ENCODE assay signal across 22 cellular contexts in genomic region chr11:70109903-70110302, GRCh38. TPM values are rescaled to one million over a fixed set of nuclear protein-coding genes. Genes with fewer than 3 reads are reported as not detected.
DNase-seq lines count a peak whose midpoint lies in the region; ATAC-seq, FAIRE-seq and TF ChIP-seq lines count a peak whose summit lies in the region.
"Had no signal": no experiment of that assay in that cellular context is flagged by ENCODE, and none has a peak within 500 bp of the region (broad histone marks: within the 10 kb centered on the region; RNA-seq: fewer than 3 reads in every experiment).

No MANE protein-coding gene starts in this region.

- H2AK5ac ChIP-seq in H1 (ENCODE audit: low read depth, low read length) (no peak overlapping the region), trophoblast cell (ENCODE audit: low read length) (no peak overlapping the region)

- H3K36me3 ChIP-seq in left ventricle myocardium inferior = no peaks in the 10 kb centered on the region
- H3K36me3 ChIP-seq in H1 (ENCODE audit: control insufficient read depth in 2 of 4, insufficient read depth in 4 of 4, low read length in 3 of 4) = no peaks in the 10 kb centered on the region
- no peaks in the 10 kb centered on the region for H3K36me3 ChIP-seq in trophoblast cell (ENCODE audit: control insufficient read depth in 1 of 2, insufficient read depth in 2 of 2, low read length in 2 of 2)
- H3K36me3 ChIP-seq in vagina = no peaks in the 10 kb centered on the region
- H3K36me3 ChIP-seq in tibial nerve = no peaks in the 10 kb centered on the region

- intact Hi-C loops in left ventricle myocardium inferior (cut with micrococcal nuclease) = no loop called here
- intact Hi-C loops in left ventricle myocardium superior (cut with micrococcal nuclease) = no loop called here
- intact Hi-C loops in vagina (cut with DNase I) = loop anchor here (5.0 kb wide), 1 partner anchor 287 kb away; the partner anchor contains the start of gene CTTN

- H3K27ac ChIP-seq in left ventricle myocardium inferior (replicated peaks) = peak overlapping the region; percentile 75
- H3K27ac ChIP-seq in H1 (ENCODE audit: low read depth, low read length) = no peak overlapping the region
- H3K27ac ChIP-seq in trophoblast cell (ENCODE audit: low read depth, low read length) = no peak overlapping the region
- H3K27ac ChIP-seq in vagina = peak overlapping the region; percentile 13
- no peak overlapping the region for H3K27ac ChIP-seq in tibial nerve

- H3K79me2 ChIP-seq in H1 (ENCODE audit: control insufficient read depth in 1 of 2, insufficient read depth in 2 of 2, low read length in 2 of 2) = no peaks in the 10 kb centered on the region
- no peaks in the 10 kb centered on the region for H3K79me2 ChIP-seq in trophoblast cell (ENCODE audit: control insufficient read depth, insufficient read depth, low read length, poor library complexity)

- H3K79me1 ChIP-seq in H1 (ENCODE audit: low read depth, low read length) (no peaks in the 10 kb centered on the region), trophoblast cell (ENCODE audit: low read length) (no peaks in the 10 kb centered on the region)

- H3K9ac ChIP-seq in H1 (replicated peaks in 1 of 4; ENCODE audit: extremely low read depth in 1 of 4, low read depth in 3 of 4, low read length in 3 of 4) (no peak overlapping the region), trophoblast cell (ENCODE audit: low read length) (no peak overlapping the region)

- H4K8ac ChIP-seq in H1 (ENCODE audit: extremely low read depth, insufficient read depth, low read length) (no peak overlapping the region), trophoblast cell (ENCODE audit: low read depth, low read length) (no peak overlapping the region)

- 94% methylated on average over 5 of the region's 6 CpGs; no CpG with 5 or more reads in 1 of the 2 experiments for WGBS in H1 (ENCODE audit: extremely low coverage in 1 of 2, insufficient coverage in 1 of 2, insufficient read length in 1 of 2, insufficient replicate concordance in 2 of 2, low coverage in 1 of 2, low lambda C conversion rate in 2 of 2, missing lambda C conversion rate in 1 of 2), 2 experiments
- no CpG with 5 or more reads among the region's 6 CpGs for WGBS in trophoblast cell (ENCODE audit: extremely low coverage, insufficient coverage, insufficient read length)
- 94 to 98% methylated on average over 6 of the region's 6 CpGs for WGBS in tibial nerve, 2 donors

- H4K91ac ChIP-seq in H1 (replicated peaks; ENCODE audit: insufficient read length, low read length) (no peak overlapping the region), trophoblast cell (ENCODE audit: low read depth, low read length) (no peak overlapping the region)

- no peak overlapping the region for H2BK5ac ChIP-seq in H1 (ENCODE audit: low read depth, low read length)
- H2BK5ac ChIP-seq in trophoblast cell (ENCODE audit: low read depth, low read length, poor library complexity) = no peak overlapping the region

- H4K20me1 ChIP-seq in H1 (replicated peaks in 1 of 2; ENCODE audit: control insufficient read depth in 1 of 2, insufficient read depth in 2 of 2, low read length in 2 of 2) = no peaks in the 10 kb centered on the region

- H3K9me3 ChIP-seq in left ventricle myocardium inferior (replicated peaks) (no peaks in the 10 kb centered on the region), H1 (ENCODE audit: insufficient read depth in 2 of 2, low read depth in 1 of 2, low read length in 1 of 2) (no peaks in the 10 kb centered on the region), trophoblast cell (ENCODE audit: insufficient read depth, low read depth, low read length) (peaks cover 2% of the 10 kb centered on the region), vagina (no peaks in the 10 kb centered on the region), tibial nerve (no peaks in the 10 kb centered on the region)

- TF ChIP-seq EP300 in H1 (IDR thresholded peaks at IDR 0.05; ENCODE audit: borderline replicate concordance in 1 of 2, low read depth in 2 of 2, low read length in 2 of 2) (no peak), tibial nerve (IDR thresholded peaks at IDR 0.05) (no peak)

- no peak overlapping the region for H2BK12ac ChIP-seq in H1 (ENCODE audit: low read depth, low read length)
- H2BK12ac ChIP-seq in trophoblast cell (ENCODE audit: low read length) = no peak overlapping the region

- no peak for TF ChIP-seq RAD21 in H1 (IDR thresholded peaks at IDR 0.05 in 1 of 2, conservative IDR thresholded peaks at IDR 0.05 in 1 of 2; ENCODE audit: low read depth in 2 of 2, low read length in 2 of 2)

- H2BK120ac ChIP-seq in H1 (replicated peaks; ENCODE audit: low read depth, low read length) (no peak overlapping the region), trophoblast cell (ENCODE audit: insufficient read depth, low read length, poor library complexity) (no peak overlapping the region)

- FAIRE-seq in H1 (lab: Jason Lieb, UNC) (no peak), GM12891 (lab: Jason Lieb, UNC) (no peak)
- FAIRE-seq: GM12892, GM18507 had no signal

- H3K4me1 ChIP-seq in left ventricle myocardium inferior (peaks cover 25% of the 10 kb centered on the region), H1 (replicated peaks in 1 of 4; ENCODE audit: control insufficient read depth in 3 of 4, insufficient read depth in 4 of 4, low read length in 3 of 4) (peaks cover under 1 to 11% (median 5%) of the 10 kb centered on the region in 4 experiments; a peak in 4 of 7 replicates), trophoblast cell (ENCODE audit: control insufficient read depth in 1 of 2, insufficient read depth in 2 of 2, low read length in 2 of 2) (peaks cover 0 to 3% of the 10 kb centered on the region in 2 experiments), vagina (no peaks in the 10 kb centered on the region), tibial nerve (peaks cover 0 to 20% (median 0%) of the 10 kb centered on the region in 4 donors)

- H3K4me2 ChIP-seq in H1 (ENCODE audit: insufficient read depth in 1 of 2, low read depth in 2 of 2, low read length in 2 of 2) = no peak overlapping the region
- H3K4me2 ChIP-seq in trophoblast cell (ENCODE audit: low read length) = no peak overlapping the region
- H3K4me2 ChIP-seq: GM23338 had no signal

- POLR2A ChIA-PET in H1 (lab: Charles Lee; ENCODE audit: partially characterized antibody) = no interaction called here

- H2AFZ ChIP-seq in H1 (ENCODE audit: low read length) (no peak overlapping the region), trophoblast cell (ENCODE audit: insufficient read depth, low read length, poor library complexity) (no peak overlapping the region)
- H2AFZ ChIP-seq: GM23338 had no signal

- no peak for TF ChIP-seq CTCF in left ventricle myocardium inferior (IDR thresholded peaks at IDR 0.05; ENCODE audit: borderline replicate concordance)
- TF ChIP-seq CTCF in H1 (IDR thresholded peaks at IDR 0.05; ENCODE audit: control extremely low read depth in 1 of 3, insufficient read depth in 1 of 3, low read depth in 1 of 3, low read length in 3 of 3) = no peak
- no peak for TF ChIP-seq CTCF in vagina (IDR thresholded peaks at IDR 0.05)
- TF ChIP-seq CTCF in tibial nerve (IDR thresholded peaks at IDR 0.05) = no peak

- TF ChIP-seq POLR2A in H1 (IDR thresholded peaks at IDR 0.05; ENCODE audit: control extremely low read depth in 1 of 2, low read depth in 2 of 2, low read length in 2 of 2) (no peak), vagina (IDR thresholded peaks at IDR 0.05) (no peak), tibial nerve (IDR thresholded peaks at IDR 0.05) (no peak), GM12891 (IDR thresholded peaks at IDR 0.05; ENCODE audit: low read depth, low read length) (no peak)

- H3K4ac ChIP-seq in H1 (replicated peaks; ENCODE audit: insufficient read length, low read depth, low read length) (no peak overlapping the region), trophoblast cell (ENCODE audit: low read depth, low read length) (no peak overlapping the region)

- CTCF ChIA-PET in H1 (lab: Charles Lee; ENCODE audit: partially characterized antibody) = no interaction called here

- H4K12ac ChIP-seq in trophoblast cell (ENCODE audit: low read depth, low read length) = no peak overlapping the region

- DNase-seq in left ventricle myocardium inferior = no peak
- no peak for DNase-seq in left ventricle myocardium superior
- no peak for DNase-seq in H1 (ENCODE audit: low read depth in 1 of 2, low spot score in 2 of 2)
- DNase-seq in trophoblast cell = peak; percentile 46 to 80
- DNase-seq in vagina (ENCODE audit: extremely low spot score in 2 of 2) = no peak
- DNase-seq in HuH-7 (ENCODE audit: low spot score) = no peak
- DNase-seq in tibial nerve (ENCODE audit: low spot score in 2 of 2) = no peak
- DNase-seq in GM12891 (ENCODE audit: insufficient read length, low spot score) = no peak
- DNase-seq: 8988T; C1 segment of cervical spinal cord; CD4-positive, CD25-positive, alpha-beta regulatory T cell; CD8-positive, alpha-beta memory T cell; COR-L47; DMS 273 treated with DMSO at 0.1 percent for 48 hours; DMS53; DND-41; EL; H7 had no signal

- H3K23ac ChIP-seq in H1 (ENCODE audit: insufficient read length) = no peak overlapping the region
- no peak overlapping the region for H3K23ac ChIP-seq in trophoblast cell (ENCODE audit: low read length)

- no peak overlapping the region for H3K56ac ChIP-seq in H1 (replicated peaks; ENCODE audit: insufficient read length, low read depth, low read length)

- H3K14ac ChIP-seq in H1 (ENCODE audit: insufficient read length) = no peak overlapping the region
- no peak overlapping the region for H3K14ac ChIP-seq in trophoblast cell (ENCODE audit: low read length)

- H3K27me3 ChIP-seq in left ventricle myocardium inferior (ENCODE audit: low read depth) = no peaks in the 10 kb centered on the region
- no peaks in the 10 kb centered on the region for H3K27me3 ChIP-seq in H1 (replicated peaks in 1 of 4; ENCODE audit: control insufficient read depth in 3 of 4, extremely low read depth in 1 of 4, insufficient read depth in 3 of 4, low read length in 3 of 4)
- H3K27me3 ChIP-seq in trophoblast cell (ENCODE audit: insufficient read depth, low read length) = no peaks in the 10 kb centered on the region
- no peaks in the 10 kb centered on the region for H3K27me3 ChIP-seq in vagina
- no peaks in the 10 kb centered on the region for H3K27me3 ChIP-seq in tibial nerve

- no peak overlapping the region for H3K18ac ChIP-seq in H1 (ENCODE audit: extremely low read depth, low read length)
- no peak overlapping the region for H3K18ac ChIP-seq in trophoblast cell (ENCODE audit: low read length)

- H4K5ac ChIP-seq in H1 (ENCODE audit: insufficient read length, low read depth, low read length) = no peak overlapping the region

- H3K4me3 ChIP-seq in left ventricle myocardium inferior (no peak overlapping the region), H1 (ENCODE audit: extremely low read depth in 1 of 4, insufficient read depth in 2 of 4, low read depth in 3 of 4, low read length in 4 of 4) (no peak overlapping the region), trophoblast cell (ENCODE audit: low read depth, low read length) (no peak overlapping the region), vagina (no peak overlapping the region), tibial nerve (no peak overlapping the region)
- H3K4me3 ChIP-seq: GM23338 had no signal

- H2BK15ac ChIP-seq in H1 (ENCODE audit: low read length) = no peak overlapping the region

- ATAC-seq in left ventricle myocardium superior = no peak
- ATAC-seq: GM23338 had no signal

- H2BK20ac ChIP-seq in H1 (ENCODE audit: low read length) = no peak overlapping the region

- H3K23me2 ChIP-seq in H1 (ENCODE audit: low read depth, low read length) = no peaks in the 10 kb centered on the region

RNA-seq across cellular contexts. Expression of gene ANO1, which starts 31.8 kb away (rescaled TPM):
- total RNA-seq in left ventricle myocardium inferior = 7.7 TPM
- total RNA-seq in left ventricle myocardium superior = 6.8 TPM
- 4.3 and 5.0 TPM in 2 replicates for total RNA-seq in H1 (2021; fragmentation: NEBNext Ultra II Directional; extraction: Animal tissue kit (Norgen Biotek cat#: 25700))
- polyA plus RNA-seq in H1 (2011; rRNA removed) = 3.6 and 4.7 TPM in 2 replicates
- polyA plus RNA-seq in H1 (2011; cell fraction: cytosol; rRNA removed) = 2.7 TPM
- polyA plus RNA-seq in H1 (2011; cell fraction: nucleus; rRNA removed) = 8.2 TPM
- 3.5 to 8.6 TPM (median 6.9 TPM) in 4 replicates for polyA plus RNA-seq in H1 (2012, experiment 1 of 2)
- polyA plus RNA-seq in H1 (2012, experiment 2 of 2) = 1.3 TPM
- polyA plus RNA-seq in H1 (2013, experiment 1 of 2) = 4.9 TPM
- 4.3 TPM for polyA plus RNA-seq in H1 (2013, experiment 2 of 2)
- 3.2 and 6.5 TPM in 2 replicates for polyA minus RNA-seq in H1 (2011; rRNA and poly(A)+ RNA removed)
- polyA minus RNA-seq in H1 (2011; cell fraction: cytosol; rRNA and poly(A)+ RNA removed) = 3.9 TPM
- polyA minus RNA-seq in H1 (2011; cell fraction: nucleus; rRNA and poly(A)+ RNA removed) = 6.7 TPM
- 17.8 and 18.3 TPM in 2 replicates for polyA plus RNA-seq in trophoblast cell (2013)
- 40.8 TPM for total RNA-seq in vagina
- total RNA-seq in tibial nerve = 1 to 10 TPM; 1.7 to 6.3 (median 4.1) TPM
- polyA plus RNA-seq in GM12891 (2012; ENCODE audit: low read depth, missing spikeins) = 0.24 TPM
- total RNA-seq: CD4-positive, CD25-positive, alpha-beta regulatory T cell; CD8-positive, alpha-beta memory T cell; G401 had no signal
- polyA plus RNA-seq: CD4-positive, CD25-positive, alpha-beta regulatory T cell; CD8-positive, alpha-beta memory T cell had no signal

Comparison
In these comparisons a context has a peak if more than half of its experiments do, and no peak if none do; other contexts are left out.
1. DNase-seq: peak in trophoblast cell (2 of 2); none in left ventricle myocardium inferior (single experiment), left ventricle myocardium superior (single experiment), H1 (0 of 2), vagina (0 of 2), HuH-7 (single experiment), tibial nerve (0 of 2) and GM12891 (single experiment).
2. H3K27ac ChIP-seq: peak in left ventricle myocardium inferior (single experiment) and vagina (single experiment); none in H1 (single experiment), trophoblast cell (single experiment) and tibial nerve (0 of 4).